Comparison of ENCODE assay signal across 7 cellular contexts in genomic region chr2:54657664-54658083, GRCh38.
A peak's percentile ranks its signal among the peaks of the same experiment; 100 is the strongest.
DNase-seq lines count a peak whose midpoint lies in the region; ATAC-seq, FAIRE-seq and TF ChIP-seq lines count a peak whose summit lies in the region.

No MANE protein-coding gene starts in this region.

- H3K4me3 Mint-ChIP-seq in stimulated activated effector memory CD8-positive, alpha-beta T cell treated with anti-CD3 and anti-CD28 coated beads, Interleukin-12 subunit alpha, Interleukin-12 subunit beta, amount 100 ng/mL, for 72 hours = no peak overlapping the region

- H4K20me1 ChIP-seq in DND-41 (ENCODE audit: insufficient read depth, low read length) = no peaks in the 10 kb centered on the region; the same call in 1 of the 2 replicates

- peak; percentile 66; the same call in 2 of the 3 replicates for ATAC-seq in DND-41 (ENCODE audit: insufficient read depth, low read depth)
- ATAC-seq in stimulated activated effector memory CD8-positive, alpha-beta T cell treated with anti-CD3 and anti-CD28 coated beads, Interleukin-12 subunit alpha, Interleukin-12 subunit beta, amount 100 ng/mL, for 72 hours = no peak
- no peak for ATAC-seq in GM21737 (IDR thresholded peaks at IDR 0.05; ENCODE audit: unreplicated experiment)

- peak overlapping the region; percentile 52 for H3K27ac Mint-ChIP-seq in stimulated activated effector memory CD8-positive, alpha-beta T cell treated with anti-CD3 and anti-CD28 coated beads, Interleukin-12 subunit alpha, Interleukin-12 subunit beta, amount 100 ng/mL, for 72 hours

- H3K79me2 ChIP-seq in DND-41 (ENCODE audit: insufficient read depth, low read length) = no peaks in the 10 kb centered on the region

- TF ChIP-seq CTCF in DND-41 (IDR thresholded peaks at IDR 0.05; ENCODE audit: borderline replicate concordance, extremely low read depth, low read length, poor library complexity, severe bottlenecking) = peak; percentile 63

- H3K27ac ChIP-seq in DND-41 (ENCODE audit: low read length) = no peak overlapping the region

- H3K36me3 ChIP-seq in DND-41 (ENCODE audit: insufficient read depth, low read length) = peaks cover 88% of the 10 kb centered on the region

- H3K4me1 Mint-ChIP-seq in stimulated activated effector memory CD8-positive, alpha-beta T cell treated with anti-CD3 and anti-CD28 coated beads, Interleukin-12 subunit alpha, Interleukin-12 subunit beta, amount 100 ng/mL, for 72 hours = peaks cover 18% of the 10 kb centered on the region

- H3K4me1 ChIP-seq in DND-41 (ENCODE audit: insufficient read depth, low read length) = no peaks in the 10 kb centered on the region

- H3K9ac ChIP-seq in DND-41 (ENCODE audit: low read depth, low read length) = no peak overlapping the region

- TF ChIP-seq POLR2A in H54 (IDR thresholded peaks at IDR 0.05; ENCODE audit: low read depth, low read length) = no peak

- H3K4me2 ChIP-seq in DND-41 (ENCODE audit: insufficient read depth, low read length) = no peak overlapping the region

- peaks cover 88% of the 10 kb centered on the region for H3K36me3 Mint-ChIP-seq in stimulated activated effector memory CD8-positive, alpha-beta T cell treated with anti-CD3 and anti-CD28 coated beads, Interleukin-12 subunit alpha, Interleukin-12 subunit beta, amount 100 ng/mL, for 72 hours

- no peak overlapping the region for H2AFZ ChIP-seq in DND-41 (ENCODE audit: low read depth, low read length)

- no peak overlapping the region for H3K4me3 ChIP-seq in DND-41 (ENCODE audit: low read depth in 1 of 2, low read length in 2 of 2)

- no peaks in the 10 kb centered on the region for H3K9me3 ChIP-seq in DND-41 (ENCODE audit: insufficient read depth, low read length, severe bottlenecking)

- peak; percentile 33 for FAIRE-seq in H54 (lab: Jason Lieb, UNC)

- no peaks in the 10 kb centered on the region for H3K27me3 ChIP-seq in DND-41 (ENCODE audit: insufficient read depth, low read length, poor library complexity)

- peak; percentile 16 for DNase-seq in DND-41
- peak; percentile 42 for DNase-seq in H54 (ENCODE audit: insufficient read length, low spot score)
- DNase-seq in RPMI7951 (ENCODE audit: low read depth) = peak; percentile 40
- peak; percentile 56 for DNase-seq in astrocyte of the hippocampus (ENCODE audit: low read depth, low spot score)
- DNase-seq in kidney tubule cell (ENCODE audit: low spot score) = peak; percentile 40
- peak in 1 of 2 donors; percentile 67 for DNase-seq in stimulated activated effector memory CD8-positive, alpha-beta T cell treated with anti-CD3 and anti-CD28 coated beads, Interleukin-12 subunit alpha, Interleukin-12 subunit beta, amount 100 ng/mL, for 72 hours (ENCODE audit: low spot score in 2 of 2)

- no peaks in the 10 kb centered on the region for H3K9me3 Mint-ChIP-seq in stimulated activated effector memory CD8-positive, alpha-beta T cell treated with anti-CD3 and anti-CD28 coated beads, Interleukin-12 subunit alpha, Interleukin-12 subunit beta, amount 100 ng/mL, for 72 hours
